8 cellular contexts compared by ENCODE assay signal in the genomic region with DNA sequence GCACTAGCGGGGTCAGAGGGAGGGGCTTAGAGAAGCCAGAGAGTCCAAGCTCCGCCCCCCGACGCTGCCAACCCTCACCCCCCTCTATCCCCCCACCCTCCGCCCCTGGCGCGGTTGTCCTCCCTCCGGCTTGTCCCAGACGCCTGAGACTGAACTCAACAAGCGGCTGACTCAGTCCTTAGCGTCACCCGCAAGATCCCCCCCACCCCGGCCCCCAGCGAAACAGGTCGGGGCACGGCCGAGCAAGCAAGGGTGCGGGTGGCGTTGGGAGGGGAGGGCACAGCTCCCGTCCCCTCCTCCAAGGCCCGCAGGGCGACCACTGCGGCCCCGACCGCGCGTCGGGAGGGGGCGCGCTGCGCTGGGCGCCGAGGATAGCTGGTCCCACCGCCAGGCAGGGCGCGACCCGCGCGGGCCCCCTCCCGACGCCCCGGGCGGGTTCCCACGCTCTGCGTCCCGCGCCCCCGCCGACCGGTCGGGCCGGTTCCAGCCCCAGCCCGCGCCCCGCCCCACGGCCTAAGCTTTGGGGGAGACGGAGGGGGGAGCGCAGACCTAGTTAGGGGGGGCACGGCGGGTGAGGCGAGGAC. TPM values are rescaled to one million over a fixed set of nuclear protein-coding genes. Genes with fewer than 3 reads are reported as not detected.
DNase-seq lines count a peak whose midpoint lies in the region; ATAC-seq and TF ChIP-seq lines count a peak whose summit lies in the region.

No MANE protein-coding gene starts in this region.

- H3K4me3 Mint-ChIP-seq in HFFc6: peak overlapping the region; percentile 77; the same call in 1 of the 2 replicates

- peak; percentile 54 for ATAC-seq in left ventricle myocardium superior
- no peak for ATAC-seq in GM19397 (IDR thresholded peaks at IDR 0.05; ENCODE audit: unreplicated experiment)
- no peak for ATAC-seq in HG03571 (IDR thresholded peaks at IDR 0.05; ENCODE audit: unreplicated experiment)
- no peak for ATAC-seq in GM18517 (IDR thresholded peaks at IDR 0.05; ENCODE audit: unreplicated experiment)

- peaks cover 24% of the 10 kb centered on the region for H3K4me1 Mint-ChIP-seq in HFFc6 (ENCODE audit: low read depth)

- H3K9me3 Mint-ChIP-seq in HFFc6: no peaks in the 10 kb centered on the region

- peak overlapping the region; percentile 71; the same call in 1 of the 2 replicates for H3K27ac Mint-ChIP-seq in HFFc6

- intact Hi-C loops in left ventricle myocardium superior (cut with micrococcal nuclease): no loop called here

- H3K36me3 Mint-ChIP-seq in HFFc6 (ENCODE audit: low read depth): no peaks in the 10 kb centered on the region

- TF ChIP-seq CTCF in HFFc6 (IDR thresholded peaks at IDR 0.05): peak; percentile 37; the same call in 1 of the 2 replicates
- TF ChIP-seq CTCF in WI38 (IDR thresholded peaks at IDR 0.05; ENCODE audit: low read depth, low read length): no peak

- DNase-seq in AG20443 (ENCODE audit: low spot score) (peak; percentile 90), HFFc6 (peak; percentile 39), left ventricle myocardium superior (peak; percentile 48), skeletal muscle cell (ENCODE audit: low read depth) (no peak)

- H3K4me3 ChIP-seq in WI38 (ENCODE audit: low read depth, low read length) (peak overlapping the region; percentile 30; the same call in 1 of the 2 replicates), skeletal muscle cell (ENCODE audit: low read depth, low read length) (peak overlapping the region; percentile 31)

- peaks cover 9% of the 10 kb centered on the region for H3K27me3 Mint-ChIP-seq in HFFc6 (ENCODE audit: insufficient read depth)

RNA-seq across cellular contexts. Expression of a gene that starts 5.3 kb away (rescaled TPM):
- 10 to 100 TPM in 4 of 6 experiments, 1 to 10 TPM in 2; 3.4 to 18.0 (median 13.1) TPM for total RNA-seq in HFFc6 (2021; fragmentation: NEBNext Ultra II Directional; extraction: Animal tissue kit (Norgen Biotek cat#: 25700))
- total RNA-seq in left ventricle myocardium superior: 22.8 TPM

RNA-seq across cellular contexts. Expression of a gene that starts 36.8 kb away (rescaled TPM):
- total RNA-seq in HFFc6 (2021; fragmentation: NEBNext Ultra II Directional; extraction: Animal tissue kit (Norgen Biotek cat#: 25700)): under 1 TPM in 3 of 6 experiments, not detected in 3; 0.13 to 0.37 (median 0.14) TPM
- total RNA-seq in left ventricle myocardium superior: not detected
